ENCODE assay signal across 9 cellular contexts in genomic region chr17:59826741-59827453, GRCh38.
DNase-seq lines count a peak whose midpoint lies in the region; ATAC-seq and TF ChIP-seq lines count a peak whose summit lies in the region.
"Had no signal": no experiment of that assay in that cellular context is flagged by ENCODE, and none has a peak within 500 bp of the region (broad histone marks: within the 10 kb centered on the region; RNA-seq: fewer than 3 reads in every experiment).

No MANE protein-coding gene starts in this region.

- peaks cover 47% of the 10 kb centered on the region for H3K36me3 Mint-ChIP-seq in activated CD4-positive, alpha-beta T cell treated with anti-CD3 and anti-CD28 coated beads, Interleukin-2, amount 10 ng/mL, durations not matched to agents 24 days and 14 days (ENCODE audit: low read depth)
- peaks cover 33% of the 10 kb centered on the region for H3K36me3 Mint-ChIP-seq in T-helper 2 cell treated with Interferon-gamma antibody and Interleukin-4, amounts not matched to agents 5 μg/mL and 100 μg/mL, for 36 hours (ENCODE audit: low read depth)

- peak overlapping the region; percentile 86 for H3K4me3 Mint-ChIP-seq in activated CD4-positive, alpha-beta T cell treated with anti-CD3 and anti-CD28 coated beads, Interleukin-2, amount 10 ng/mL, durations not matched to agents 24 days and 14 days
- peak overlapping the region; percentile 86 for H3K4me3 Mint-ChIP-seq in T-helper 2 cell treated with Interferon-gamma antibody and Interleukin-4, amounts not matched to agents 5 μg/mL and 100 μg/mL, for 36 hours

- 74 to 79% methylated on average over 3 of the region's 4 CpGs for WGBS in gastroesophageal sphincter (ENCODE audit: low coverage in 1 of 2), 2 donors

- H3K27me3 Mint-ChIP-seq in activated CD4-positive, alpha-beta T cell treated with anti-CD3 and anti-CD28 coated beads, Interleukin-2, amount 10 ng/mL, durations not matched to agents 24 days and 14 days = no peaks in the 10 kb centered on the region
- H3K27me3 Mint-ChIP-seq in T-helper 2 cell treated with Interferon-gamma antibody and Interleukin-4, amounts not matched to agents 5 μg/mL and 100 μg/mL, for 36 hours (ENCODE audit: low read depth) = no peaks in the 10 kb centered on the region

- peaks cover 17 to 65% (median 19%) of the 10 kb centered on the region in 3 donors for H3K4me1 ChIP-seq in gastroesophageal sphincter

- no peak for TF ChIP-seq POLR2A in gastroesophageal sphincter (IDR thresholded peaks at IDR 0.05)

- intact Hi-C loops in activated CD4-positive, alpha-beta T cell treated with anti-CD3 and anti-CD28 coated beads, Interleukin-2, amount 10 ng/mL, durations not matched to agents 24 days and 14 days (cut with micrococcal nuclease) = loop anchor here (5.0 kb wide), 2 partner anchors 565 to 1490 kb away; partner anchors contain the start of gene USP32

- H3K9me3 ChIP-seq in gastroesophageal sphincter = no peaks in the 10 kb centered on the region

- peak overlapping the region; percentile 57 to 85 (median 80) for H3K27ac ChIP-seq in gastroesophageal sphincter

- TF ChIP-seq EP300 in gastroesophageal sphincter (IDR thresholded peaks at IDR 0.05) = no peak

- no peaks in the 10 kb centered on the region for H3K9me3 Mint-ChIP-seq in activated CD4-positive, alpha-beta T cell treated with anti-CD3 and anti-CD28 coated beads, Interleukin-2, amount 10 ng/mL, durations not matched to agents 24 days and 14 days
- H3K9me3 Mint-ChIP-seq in T-helper 2 cell treated with Interferon-gamma antibody and Interleukin-4, amounts not matched to agents 5 μg/mL and 100 μg/mL, for 36 hours = no peaks in the 10 kb centered on the region

- no peak for ATAC-seq in gastroesophageal sphincter

- peak overlapping the region; percentile 97 for H3K27ac Mint-ChIP-seq in activated CD4-positive, alpha-beta T cell treated with anti-CD3 and anti-CD28 coated beads, Interleukin-2, amount 10 ng/mL, durations not matched to agents 24 days and 14 days
- H3K27ac Mint-ChIP-seq in T-helper 2 cell treated with Interferon-gamma antibody and Interleukin-4, amounts not matched to agents 5 μg/mL and 100 μg/mL, for 36 hours = peak overlapping the region; percentile 96

- H3K27me3 ChIP-seq in gastroesophageal sphincter = no peaks in the 10 kb centered on the region

- peak; percentile 68 for DNase-seq in activated CD4-positive, alpha-beta T cell treated with anti-CD3 and anti-CD28 coated beads, Interleukin-2, amount 10 ng/mL, durations not matched to agents 24 days and 14 days
- DNase-seq in activated CD4-positive, alpha-beta T cell treated with anti-CD3 and anti-CD28 coated beads for 4 hours = no peak
- no peak for DNase-seq in T-helper 2 cell treated with Interferon-gamma antibody and Interleukin-4, amounts not matched to agents 5 μg/mL and 100 μg/mL, for 36 hours (ENCODE audit: low spot score)
- DNase-seq in superior temporal gyrus (ENCODE audit: extremely low spot score) (peak; percentile 4), NCI-H526 treated with DMSO at 0.1 percent for 48 hours (lab: John Stamatoyannopoulos, UW) (no peak), pons (ENCODE audit: low spot score) (no peak), hippocampal formation (lab: John Stamatoyannopoulos, UW) (no peak)
- DNase-seq: ACHN had no signal

- H3K36me3 ChIP-seq in gastroesophageal sphincter = no peaks in the 10 kb centered on the region

- no peak overlapping the region for H3K4me3 ChIP-seq in gastroesophageal sphincter

- TF ChIP-seq CTCF in gastroesophageal sphincter (IDR thresholded peaks at IDR 0.05) = no peak

- H3K4me1 Mint-ChIP-seq in activated CD4-positive, alpha-beta T cell treated with anti-CD3 and anti-CD28 coated beads, Interleukin-2, amount 10 ng/mL, durations not matched to agents 24 days and 14 days = peaks cover 59% of the 10 kb centered on the region
- peaks cover 60% of the 10 kb centered on the region for H3K4me1 Mint-ChIP-seq in T-helper 2 cell treated with Interferon-gamma antibody and Interleukin-4, amounts not matched to agents 5 μg/mL and 100 μg/mL, for 36 hours (ENCODE audit: low read depth)

Comparison
In these comparisons a context has a peak if more than half of its experiments do, and no peak if none do; other contexts are left out.
1. DNase-seq: peak in activated CD4-positive, alpha-beta T cell treated with anti-CD3 and anti-CD28 coated beads, Interleukin-2, amount 10 ng/mL, durations not matched to agents 24 days and 14 days (single experiment) and superior temporal gyrus (single experiment); none in activated CD4-positive, alpha-beta T cell treated with anti-CD3 and anti-CD28 coated beads for 4 hours (0 of 2), T-helper 2 cell treated with Interferon-gamma antibody and Interleukin-4, amounts not matched to agents 5 μg/mL and 100 μg/mL, for 36 hours (single experiment), NCI-H526 treated with DMSO at 0.1 percent for 48 hours (single experiment), pons (single experiment) and hippocampal formation (0 of 2).